In genomic region chr2:171810409-171810993, GRCh38 we compare ENCODE assay signal across 16 cellular contexts.
DNase-seq lines count a peak whose midpoint lies in the region; ATAC-seq and TF ChIP-seq lines count a peak whose summit lies in the region.
"Had no signal": no experiment of that assay in that cellular context is flagged by ENCODE, and none has a peak within 500 bp of the region (broad histone marks: within the 10 kb centered on the region; RNA-seq: fewer than 3 reads in every experiment).

No MANE protein-coding gene starts in this region.

- H3K27ac ChIP-seq in uterus (no peak overlapping the region), prostate gland (no peak overlapping the region)
- H3K27ac ChIP-seq: coronary artery, heart right ventricle had no signal

- TF ChIP-seq CTCF in AG09319 (IDR thresholded peaks at IDR 0.05; ENCODE audit: low read depth, low read length) (no peak), fibroblast of pulmonary artery (IDR thresholded peaks at IDR 0.05; ENCODE audit: low read length, missing control alignments) (no peak), uterus (IDR thresholded peaks at IDR 0.05) (no peak), prostate gland (IDR thresholded peaks at IDR 0.05) (no peak)

- ATAC-seq in HG03039 (IDR thresholded peaks at IDR 0.05; ENCODE audit: unreplicated experiment) = no peak
- ATAC-seq: activated CD4-positive, CD25-positive, alpha-beta regulatory T cell treated with anti-CD3 and anti-CD28 coated beads, Interleukin-2, amount 50 U/mL, for 24 hours had no signal

- no peak overlapping the region for H3K4me3 ChIP-seq in fibroblast of pulmonary artery (replicated peaks; ENCODE audit: low read depth, low read length)
- no peak overlapping the region for H3K4me3 ChIP-seq in uterus
- no peak overlapping the region for H3K4me3 ChIP-seq in prostate gland
- H3K4me3 ChIP-seq: coronary artery, heart right ventricle had no signal

- H3K4me1 ChIP-seq in uterus = no peaks in the 10 kb centered on the region
- peaks cover 6% of the 10 kb centered on the region for H3K4me1 ChIP-seq in prostate gland (replicated peaks)

- DNase-seq in AG09319 (ENCODE audit: extremely low read depth, low read depth) = peak; percentile 30
- peak; percentile 12 for DNase-seq in LHCN-M2 (ENCODE audit: low read depth)
- peak; percentile 60 for DNase-seq in NCI-H748 (lab: John Stamatoyannopoulos, UW; ENCODE audit: unreplicated experiment)
- peak; percentile 53 for DNase-seq in fibroblast of pulmonary artery (ENCODE audit: low read depth)
- DNase-seq in uterus = no peak
- DNase-seq in NCI-H82 treated with DMSO at 0.1 percent for 48 hours (lab: John Stamatoyannopoulos, UW; ENCODE audit: unreplicated experiment) = no peak
- no peak for DNase-seq in prostate gland (ENCODE audit: low spot score)
- DNase-seq: activated effector memory CD4-positive, alpha-beta T cell treated with anti-CD3 and anti-CD28 coated beads, Interleukin-2, amount 50 U/mL, for 16 hours; anterior cingulate cortex; heart right ventricle; NCI-H187; nephron progenitor cell; SIG-M5 had no signal

- H3K27me3 ChIP-seq in uterus = no peaks in the 10 kb centered on the region
- H3K27me3 ChIP-seq in prostate gland (replicated peaks; ENCODE audit: insufficient read depth) = no peaks in the 10 kb centered on the region
- H3K27me3 ChIP-seq: heart right ventricle had no signal

- H3K9me3 ChIP-seq in uterus (no peaks in the 10 kb centered on the region), prostate gland (no peaks in the 10 kb centered on the region)
- H3K9me3 ChIP-seq: heart right ventricle had no signal

- intact Hi-C loops in uterus (cut with DNase I; ENCODE audit: low total_unique reads) = no loop called here
- intact Hi-C loops in prostate gland (cut with DNase I) = no loop called here

- 50% methylated on average over 5 of the region's 5 CpGs for WGBS in prostate gland

- H3K36me3 ChIP-seq in uterus = no peaks in the 10 kb centered on the region
- H3K36me3 ChIP-seq in prostate gland = no peaks in the 10 kb centered on the region

- TF ChIP-seq POLR2A in uterus (IDR thresholded peaks at IDR 0.05) = no peak
- no peak for TF ChIP-seq POLR2A in prostate gland (IDR thresholded peaks at IDR 0.05)

Comparison
In these comparisons a context has a peak if more than half of its experiments do, and no peak if none do; other contexts are left out.
1. DNase-seq: peak in AG09319 (single experiment), LHCN-M2 (single experiment), NCI-H748 (single experiment) and fibroblast of pulmonary artery (single experiment); none in uterus (0 of 2), NCI-H82 treated with DMSO at 0.1 percent for 48 hours (single experiment) and prostate gland (single experiment).